Comparison of ENCODE assay signal across 9 cellular contexts in genomic region chr2:209933499-209934458, GRCh38.
DNase-seq lines count a peak whose midpoint lies in the region; ATAC-seq, FAIRE-seq and TF ChIP-seq lines count a peak whose summit lies in the region.
"Had no signal": no experiment of that assay in that cellular context is flagged by ENCODE, and none has a peak within 500 bp of the region (broad histone marks: within the 10 kb centered on the region; RNA-seq: fewer than 3 reads in every experiment).

No MANE protein-coding gene starts in this region.

- H3K36me3 ChIP-seq in SJCRH30 (no peaks in the 10 kb centered on the region), pancreas (no peaks in the 10 kb centered on the region), kidney (ENCODE audit: control insufficient read depth in 1 of 2, insufficient read depth in 2 of 2, low read length in 2 of 2) (no peaks in the 10 kb centered on the region)
- H3K36me3 ChIP-seq: heart left ventricle had no signal

- H3K27me3 ChIP-seq in SJCRH30 (no peaks in the 10 kb centered on the region), pancreas (no peaks in the 10 kb centered on the region)

- H3K9ac ChIP-seq in kidney (ENCODE audit: low read length in 2 of 2), result no peak overlapping the region

- no peaks in the 10 kb centered on the region for H3K36me3 Mint-ChIP-seq in naive thymus-derived CD8-positive, alpha-beta T cell
- H3K36me3 Mint-ChIP-seq in activated naive CD4-positive, alpha-beta T cell treated with anti-CD3 and anti-CD28 coated beads for 36 hours (ENCODE audit: low read depth), result no peaks in the 10 kb centered on the region

- DNase-seq in Daoy (ENCODE audit: low read depth) (peak; percentile 62), SJCRH30 (peak; percentile 29 to 69), fibroblast of villous mesenchyme (ENCODE audit: low read depth) (peak; percentile 25), pancreas (peak in 3 of 6 donors; percentile 55 to 73 (median 60)), kidney (no peak)
- no peak for DNase-seq in naive thymus-derived CD8-positive, alpha-beta T cell
- no peak for DNase-seq in activated naive CD4-positive, alpha-beta T cell treated with anti-CD3 and anti-CD28 coated beads for 36 hours

- peaks cover 19% of the 10 kb centered on the region for H3K4me1 ChIP-seq in SJCRH30
- peaks cover 15 to 35% (median 24%) of the 10 kb centered on the region in 3 donors for H3K4me1 ChIP-seq in pancreas
- H3K4me1 ChIP-seq in kidney (ENCODE audit: control insufficient read depth in 1 of 2, insufficient read depth in 1 of 2, low read depth in 1 of 2, low read length in 2 of 2), result no peaks in the 10 kb centered on the region

- H3K4me3 ChIP-seq in SJCRH30 (peak overlapping the region; percentile 37), fibroblast of villous mesenchyme (ENCODE audit: low read depth, low read length) (no peak overlapping the region), pancreas (peak overlapping the region in 1 of 4 donors; percentile 4), kidney (ENCODE audit: low read length in 2 of 2) (no peak overlapping the region)
- H3K4me3 ChIP-seq: heart left ventricle had no signal

- H3K9me3 ChIP-seq in SJCRH30 (replicated peaks) (no peaks in the 10 kb centered on the region), pancreas (no peaks in the 10 kb centered on the region), kidney (ENCODE audit: control insufficient read depth in 1 of 2, low read length in 2 of 2) (no peaks in the 10 kb centered on the region)
- H3K9me3 ChIP-seq: heart left ventricle had no signal

- peaks cover 2 to 17% (median 6%) of the 10 kb centered on the region in 5 donors for H3K27me3 Mint-ChIP-seq in naive thymus-derived CD8-positive, alpha-beta T cell
- H3K27me3 Mint-ChIP-seq in activated naive CD4-positive, alpha-beta T cell treated with anti-CD3 and anti-CD28 coated beads for 36 hours (ENCODE audit: low read depth), result peaks cover under 1% of the 10 kb centered on the region

- intact Hi-C loops in pancreas (cut with DNase I), result no loop called here
- intact Hi-C loops in kidney (cut with DNase I), result no loop called here
- intact Hi-C loops in activated naive CD4-positive, alpha-beta T cell treated with anti-CD3 and anti-CD28 coated beads for 36 hours (cut with micrococcal nuclease), result no loop called here

- ATAC-seq in pancreas (peak; percentile 81 to 88 (median 84)), GM19351 (IDR thresholded peaks at IDR 0.05; ENCODE audit: unreplicated experiment) (no peak)
- no peak for ATAC-seq in naive thymus-derived CD8-positive, alpha-beta T cell

- H3K4me3 Mint-ChIP-seq in naive thymus-derived CD8-positive, alpha-beta T cell, result no peak overlapping the region
- H3K4me3 Mint-ChIP-seq in activated naive CD4-positive, alpha-beta T cell treated with anti-CD3 and anti-CD28 coated beads for 36 hours, result no peak overlapping the region

- POLR2A ChIA-PET in naive thymus-derived CD8-positive, alpha-beta T cell (lab: Charles Lee), result no interaction called here

- WGBS in pancreas, 2 donors, result 16 to 17% methylated on average over 11 of the region's 11 CpGs

- H3K27ac Mint-ChIP-seq in naive thymus-derived CD8-positive, alpha-beta T cell, result no peak overlapping the region
- H3K27ac Mint-ChIP-seq in activated naive CD4-positive, alpha-beta T cell treated with anti-CD3 and anti-CD28 coated beads for 36 hours, result no peak overlapping the region

- no peak for TF ChIP-seq CTCF in fibroblast of villous mesenchyme (IDR thresholded peaks at IDR 0.05; ENCODE audit: insufficient read depth, low read depth, low read length)
- TF ChIP-seq CTCF in pancreas (IDR thresholded peaks at IDR 0.05), result no peak
- TF ChIP-seq CTCF in kidney (IDR thresholded peaks at IDR 0.05; ENCODE audit: borderline replicate concordance, extremely low read depth, insufficient read depth), result no peak

- H3K27ac ChIP-seq in SJCRH30 (peak overlapping the region; percentile 44), pancreas (peak overlapping the region in 3 of 4 donors; percentile 29 to 68 (median 57)), kidney (ENCODE audit: low read depth in 2 of 2, low read length in 2 of 2) (no peak overlapping the region)
- H3K27ac ChIP-seq: heart left ventricle had no signal

- no peaks in the 10 kb centered on the region for H3K4me1 Mint-ChIP-seq in naive thymus-derived CD8-positive, alpha-beta T cell
- no peaks in the 10 kb centered on the region for H3K4me1 Mint-ChIP-seq in activated naive CD4-positive, alpha-beta T cell treated with anti-CD3 and anti-CD28 coated beads for 36 hours (ENCODE audit: low read depth)

- H3K9me3 Mint-ChIP-seq in naive thymus-derived CD8-positive, alpha-beta T cell, result no peaks in the 10 kb centered on the region
- H3K9me3 Mint-ChIP-seq in activated naive CD4-positive, alpha-beta T cell treated with anti-CD3 and anti-CD28 coated beads for 36 hours, result no peaks in the 10 kb centered on the region

- FAIRE-seq in pancreas (lab: Jason Lieb, UNC) (peak; percentile 9), kidney (lab: Jason Lieb, UNC) (no peak)

- CTCF ChIA-PET in activated naive CD4-positive, alpha-beta T cell treated with anti-CD3 and anti-CD28 coated beads for 36 hours (lab: Charles Lee), result interaction anchor here (0.6 to 0.7 kb wide), 4 partner anchors 10 to 1308 kb away, joined by 3 to 6 read pairs (median 3); no protein-coding TSS in a partner anchor

Comparison
In these comparisons a context has a peak if more than half of its experiments do, and no peak if none do; other contexts are left out.
1. DNase-seq: peak in Daoy (single experiment), SJCRH30 (2 of 2) and fibroblast of villous mesenchyme (single experiment); none in naive thymus-derived CD8-positive, alpha-beta T cell (0 of 10), kidney (single experiment) and activated naive CD4-positive, alpha-beta T cell treated with anti-CD3 and anti-CD28 coated beads for 36 hours (single experiment).
2. H3K27ac ChIP-seq: peak in SJCRH30 (single experiment) and pancreas (3 of 4); none in kidney (0 of 2).
3. ATAC-seq: peak in pancreas (4 of 4); none in naive thymus-derived CD8-positive, alpha-beta T cell (0 of 2) and GM19351 (single experiment).